ENCODE assay signal across 15 cellular contexts in genomic region chr10:17225823-17226222, GRCh38.
"Had no signal": no experiment of that assay in that cellular context is flagged by ENCODE, and none has a peak within 500 bp of the region (broad histone marks: within the 10 kb centered on the region; RNA-seq: fewer than 3 reads in every experiment).

No MANE protein-coding gene starts in this region.

- H3K27me3 Mint-ChIP-seq: activated T-cell treated with anti-CD3 and anti-CD28 coated beads, Interleukin-2, amount 50 U/mL, for 24 hours; naive thymus-derived CD8-positive, alpha-beta T cell; stimulated activated memory B cell treated with anti-CD40 and anti-IgM and Interleukin-4, amounts not matched to agents 10 μg/mL and 1 μg/mL and 100 μg/mL, for 72 hours had no signal

- H3K27ac Mint-ChIP-seq: type B pancreatic cell had no signal

- H3K27me3 ChIP-seq: cardiac muscle cell, left lung had no signal

- H3K27ac ChIP-seq: cardiac muscle cell, hepatocyte had no signal

- H3K9me3 Mint-ChIP-seq: activated naive CD4-positive, alpha-beta T cell treated with anti-CD3 and anti-CD28 coated beads, Interleukin-2, amount 10 ng/mL, durations not matched to agents 7 days and 5 days; activated T-cell treated with anti-CD3 and anti-CD28 coated beads, Interleukin-2, amount 50 U/mL, for 24 hours; naive thymus-derived CD8-positive, alpha-beta T cell; stimulated activated memory B cell treated with anti-CD40 and anti-IgM and Interleukin-4, amounts not matched to agents 10 μg/mL and 1 μg/mL and 100 μg/mL, for 72 hours had no signal

- H3K4me2 ChIP-seq: hepatocyte had no signal

- H3K4me3 ChIP-seq: cardiac muscle cell, hepatocyte, left lung, mucosa of descending colon had no signal

- DNase-seq: activated CD4-positive, CD25-positive, alpha-beta regulatory T cell treated with anti-CD3 and anti-CD28 coated beads, Interleukin-2, amount 50 U/mL, for 72 hours; activated naive CD4-positive, alpha-beta T cell treated with anti-CD3 and anti-CD28 coated beads, Interleukin-2, amount 10 ng/mL, durations not matched to agents 7 days and 5 days; activated T-cell treated with anti-CD3 and anti-CD28 coated beads, Interleukin-2, amount 50 U/mL, for 24 hours; left lung; mammary epithelial cell; mucosa of descending colon; naive thymus-derived CD8-positive, alpha-beta T cell; stimulated activated CD4-positive, alpha-beta T cell treated with anti-CD3 and anti-CD28 coated beads, Interleukin-12 subunit alpha, Interleukin-12 subunit beta, amount 100 ng/mL, for 4 hours; stimulated activated CD4-positive, alpha-beta T cell treated with anti-CD3 and anti-CD28 coated beads, Interleukin-2, amount 100 ng/mL, for 24 hours; SW 1271; T-helper 9 cell had no signal

- ATAC-seq: left lung; mucosa of descending colon; naive thymus-derived CD8-positive, alpha-beta T cell; stimulated activated memory B cell treated with anti-CD40 and anti-IgM and Interleukin-4, amounts not matched to agents 10 μg/mL and 1 μg/mL and 100 μg/mL, for 72 hours had no signal

- H2AFZ ChIP-seq: hepatocyte had no signal

- H3K36me3 ChIP-seq: cardiac muscle cell had no signal

- H3K9me3 ChIP-seq: left lung, mucosa of descending colon had no signal

- H3K4me3 Mint-ChIP-seq: stimulated activated memory B cell treated with anti-CD40 and anti-IgM and Interleukin-4, amounts not matched to agents 10 μg/mL and 1 μg/mL and 100 μg/mL, for 72 hours had no signal
